In the genomic region with DNA sequence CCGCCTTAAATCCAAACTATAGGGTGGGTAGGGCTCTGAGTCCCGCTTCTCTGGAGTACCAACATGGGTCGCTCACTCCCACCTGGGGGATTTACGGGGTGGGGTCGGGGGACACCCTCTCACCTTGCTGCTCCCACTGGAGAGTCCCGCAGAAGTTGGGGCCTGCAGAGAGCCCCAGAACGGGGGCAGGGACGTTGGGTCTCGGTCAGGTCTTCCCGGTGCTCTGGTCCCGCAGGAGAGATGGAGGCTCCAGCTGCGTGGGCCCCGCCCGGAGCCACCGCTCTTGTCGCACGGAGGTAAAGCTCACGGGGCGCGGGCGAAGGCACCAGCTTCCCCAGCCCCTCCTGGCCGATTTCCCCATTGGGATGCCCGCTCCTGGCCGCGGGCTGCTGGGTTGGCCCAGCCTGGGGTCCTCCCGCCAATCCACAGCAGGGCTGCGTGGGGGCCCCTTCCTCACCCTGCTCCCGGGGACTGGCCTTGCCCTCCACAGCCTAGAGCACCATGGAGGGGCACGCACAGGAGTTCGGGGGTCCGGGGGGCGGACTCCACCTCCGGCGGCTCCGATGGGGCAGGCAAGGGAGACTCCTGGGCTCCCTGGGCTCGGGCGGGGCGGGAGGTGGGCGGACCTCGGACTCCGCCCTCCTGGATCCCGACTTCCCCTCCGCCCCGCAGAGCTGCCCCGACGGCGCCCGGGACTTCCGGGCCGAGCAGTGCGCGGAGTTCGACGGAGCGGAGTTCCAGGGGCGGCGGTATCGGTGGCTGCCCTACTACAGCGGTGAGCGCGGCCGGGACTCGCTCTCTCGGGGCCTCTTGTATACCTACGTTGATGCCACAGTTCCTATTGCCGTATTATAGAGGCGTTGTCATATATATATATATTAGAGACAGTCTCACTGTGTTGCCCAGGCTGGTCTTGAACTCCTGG, we compare ENCODE assay signal across 1 cellular context.
TF ChIP-seq lines count a peak whose summit lies in the region.

No MANE protein-coding gene starts in this region.

TF ChIP-seq in IMR-90, 13 proteins besides CTCF, POLR2A, EP300 and RAD21:
- TF ChIP-seq ELK1 (IDR thresholded peaks at IDR 0.05; ENCODE audit: borderline replicate concordance, low read depth, low read length) (no peak), NFE2L2 (IDR thresholded peaks at IDR 0.05; ENCODE audit: low read depth, low read length) (no peak), RFX5 (IDR thresholded peaks at IDR 0.05; ENCODE audit: low read depth, low read length) (no peak), CHD1 (IDR thresholded peaks at IDR 0.05; ENCODE audit: low read depth, low read length) (no peak), MAFK (IDR thresholded peaks at IDR 0.05; ENCODE audit: low read depth, low read length) (no peak), FOS (IDR thresholded peaks at IDR 0.05; ENCODE audit: low read depth, low read length) (no peak), RCOR1 (IDR thresholded peaks at IDR 0.05; ENCODE audit: insufficient replicate concordance, low read length) (no peak), SMC3 (IDR thresholded peaks at IDR 0.05; ENCODE audit: low read depth, low read length) (no peak), MXI1 (IDR thresholded peaks at IDR 0.05; ENCODE audit: borderline replicate concordance, low read depth, low read length) (no peak), BHLHE40 (IDR thresholded peaks at IDR 0.05; ENCODE audit: low read depth, low read length) (no peak), MAZ (IDR thresholded peaks at IDR 0.05; ENCODE audit: borderline replicate concordance, low read depth, low read length) (no peak)
- TF ChIP-seq, protein P1, sequence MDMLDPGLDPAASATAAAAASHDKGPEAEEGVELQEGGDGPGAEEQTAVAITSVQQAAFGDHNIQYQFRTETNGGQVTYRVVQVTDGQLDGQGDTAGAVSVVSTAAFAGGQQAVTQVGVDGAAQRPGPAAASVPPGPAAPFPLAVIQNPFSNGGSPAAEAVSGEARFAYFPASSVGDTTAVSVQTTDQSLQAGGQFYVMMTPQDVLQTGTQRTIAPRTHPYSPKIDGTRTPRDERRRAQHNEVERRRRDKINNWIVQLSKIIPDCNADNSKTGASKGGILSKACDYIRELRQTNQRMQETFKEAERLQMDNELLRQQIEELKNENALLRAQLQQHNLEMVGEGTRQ (IDR thresholded peaks at IDR 0.05; ENCODE audit: low read depth, low read length) = no peak
